Comparison of ENCODE assay signal across 25 cellular contexts in the genomic region with DNA sequence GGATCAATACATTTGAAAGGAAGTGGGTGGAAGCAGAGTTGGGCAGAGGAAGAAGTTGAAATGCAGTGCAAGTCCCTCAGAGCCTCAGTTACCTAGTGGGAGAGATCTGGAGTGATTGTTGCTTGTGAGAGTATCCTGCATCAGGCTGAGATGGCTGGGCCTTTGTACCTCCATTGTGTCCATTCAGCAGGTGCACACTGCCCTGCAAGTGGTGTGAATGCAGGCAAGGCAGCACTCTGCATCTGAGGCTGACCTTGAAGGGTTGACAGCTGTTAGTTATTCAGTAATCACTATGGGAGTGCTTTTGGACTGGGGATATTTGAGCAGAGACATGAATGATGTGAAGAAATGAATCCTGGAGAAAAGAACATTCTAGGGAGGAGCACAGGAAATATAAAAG. TPM values are rescaled to one million over a fixed set of nuclear protein-coding genes. Genes with fewer than 3 reads are reported as not detected.
DNase-seq lines count a peak whose midpoint lies in the region; ATAC-seq, FAIRE-seq and TF ChIP-seq lines count a peak whose summit lies in the region.
"Had no signal": no experiment of that assay in that cellular context is flagged by ENCODE, and none has a peak within 500 bp of the region (broad histone marks: within the 10 kb centered on the region; RNA-seq: fewer than 3 reads in every experiment).

No MANE protein-coding gene starts in this region.

- H3K27ac ChIP-seq in H1 (ENCODE audit: low read depth, low read length): no peak overlapping the region
- no peak overlapping the region for H3K27ac ChIP-seq in mesenchymal stem cell (ENCODE audit: low read length, poor library complexity, severe bottlenecking)
- no peak overlapping the region for H3K27ac ChIP-seq in osteoblast (ENCODE audit: low read depth, low read length)
- H3K27ac ChIP-seq in stomach: no peak overlapping the region
- H3K27ac ChIP-seq: 22Rv1, BLaER1, SJCRH30 had no signal

- no peak for ATAC-seq in GM18511 (IDR thresholded peaks at IDR 0.05; ENCODE audit: unreplicated experiment)
- ATAC-seq in HG03432 (IDR thresholded peaks at IDR 0.05; ENCODE audit: unreplicated experiment): no peak

- H2AK5ac ChIP-seq in H1 (ENCODE audit: low read depth, low read length) (no peak overlapping the region), mesenchymal stem cell (ENCODE audit: low read length, severe bottlenecking) (peak overlapping the region; percentile 94)

- H3K4me2 ChIP-seq in H1 (ENCODE audit: insufficient read depth in 1 of 2, low read depth in 2 of 2, low read length in 2 of 2) (no peak overlapping the region), mesenchymal stem cell (ENCODE audit: low read length, poor library complexity, severe bottlenecking) (no peak overlapping the region), osteoblast (ENCODE audit: insufficient read depth, low read length) (no peak overlapping the region)
- H3K4me2 ChIP-seq: BLaER1 had no signal

- H3K27me3 ChIP-seq in H1 (replicated peaks in 1 of 4; ENCODE audit: control insufficient read depth in 3 of 4, extremely low read depth in 1 of 4, insufficient read depth in 3 of 4, low read length in 3 of 4) (no peaks in the 10 kb centered on the region), mesenchymal stem cell (ENCODE audit: control insufficient read depth in 1 of 2, insufficient read depth in 1 of 2, low read length in 2 of 2) (no peaks in the 10 kb centered on the region), osteoblast (ENCODE audit: insufficient read depth, low read length) (no peaks in the 10 kb centered on the region), stomach (no peaks in the 10 kb centered on the region)
- H3K27me3 ChIP-seq: BLaER1, SJCRH30 had no signal

- H3K23ac ChIP-seq in H1 (ENCODE audit: insufficient read length) (no peak overlapping the region), mesenchymal stem cell (ENCODE audit: low read length in 2 of 2) (no peak overlapping the region)

- H3K4me1 ChIP-seq in H1 (replicated peaks in 1 of 4; ENCODE audit: control insufficient read depth in 3 of 4, insufficient read depth in 4 of 4, low read length in 3 of 4): peaks cover 0 to 7% (median 0%) of the 10 kb centered on the region in 4 experiments; a peak in 1 of 7 replicates
- H3K4me1 ChIP-seq in mesenchymal stem cell (ENCODE audit: control insufficient read depth, insufficient read depth, low read depth, low read length): peaks cover 7% of the 10 kb centered on the region
- peaks cover 19% of the 10 kb centered on the region for H3K4me1 ChIP-seq in osteoblast (ENCODE audit: insufficient read depth, low read length)
- peaks cover 0 to 32% (median 12%) of the 10 kb centered on the region in 4 donors for H3K4me1 ChIP-seq in stomach
- H3K4me1 ChIP-seq: SJCRH30 had no signal

- no peak for TF ChIP-seq RAD21 in H1 (IDR thresholded peaks at IDR 0.05 in 1 of 2, conservative IDR thresholded peaks at IDR 0.05 in 1 of 2; ENCODE audit: low read depth in 2 of 2, low read length in 2 of 2)

- intact Hi-C loops in stomach (cut with DNase I; ENCODE audit: low total_unique reads): no loop called here

- no peak overlapping the region for H3K18ac ChIP-seq in H1 (ENCODE audit: extremely low read depth, low read length)
- H3K18ac ChIP-seq in mesenchymal stem cell (ENCODE audit: low read depth in 1 of 2, low read length in 2 of 2): peak overlapping the region; percentile 28 to 43

- no peak for TF ChIP-seq EP300 in H1 (IDR thresholded peaks at IDR 0.05; ENCODE audit: borderline replicate concordance in 1 of 2, low read depth in 2 of 2, low read length in 2 of 2)
- TF ChIP-seq EP300 in stomach (IDR thresholded peaks at IDR 0.05): no peak

- no peak overlapping the region for H2BK12ac ChIP-seq in H1 (ENCODE audit: low read depth, low read length)
- peak overlapping the region in 1 of 2 experiments; percentile 88 for H2BK12ac ChIP-seq in mesenchymal stem cell (ENCODE audit: low read length in 2 of 2)

- POLR2A ChIA-PET in H1 (lab: Charles Lee; ENCODE audit: partially characterized antibody): no interaction called here

- no peak overlapping the region for H3K4me3 ChIP-seq in H1 (ENCODE audit: extremely low read depth in 1 of 4, insufficient read depth in 2 of 4, low read depth in 3 of 4, low read length in 4 of 4)
- no peak overlapping the region for H3K4me3 ChIP-seq in mesenchymal stem cell (ENCODE audit: insufficient read depth in 1 of 2, low read depth in 1 of 2, low read length in 2 of 2)
- no peak overlapping the region for H3K4me3 ChIP-seq in osteoblast (ENCODE audit: insufficient read depth, low read length)
- no peak overlapping the region for H3K4me3 ChIP-seq in stomach
- H3K4me3 ChIP-seq: BLaER1, SJCRH30 had no signal

- H3K79me1 ChIP-seq in H1 (ENCODE audit: low read depth, low read length): 0 out of 2 replicates have a peak, but pooled peaks cover 2% of the 10 kb centered on the region
- H3K79me1 ChIP-seq in mesenchymal stem cell (replicated peaks; ENCODE audit: low read length, poor library complexity, severe bottlenecking): peaks cover 26% of the 10 kb centered on the region

- FAIRE-seq in H1 (lab: Jason Lieb, UNC): no peak
- FAIRE-seq: G401.6, GM12892, GM18507 had no signal

- H3K36me3 ChIP-seq in H1 (ENCODE audit: control insufficient read depth in 2 of 4, insufficient read depth in 4 of 4, low read length in 3 of 4) (no peaks in the 10 kb centered on the region), mesenchymal stem cell (ENCODE audit: control insufficient read depth in 1 of 2, insufficient read depth in 2 of 2, low read depth in 1 of 2, low read length in 2 of 2) (peaks cover 0 to 15% of the 10 kb centered on the region in 2 experiments), osteoblast (ENCODE audit: insufficient read depth, low read length) (no peaks in the 10 kb centered on the region), stomach (peaks cover 0 to 8% (median 0%) of the 10 kb centered on the region in 4 donors)
- H3K36me3 ChIP-seq: BLaER1, SJCRH30 had no signal

- H3K9me3 ChIP-seq in H1 (ENCODE audit: insufficient read depth in 2 of 2, low read depth in 1 of 2, low read length in 1 of 2) (no peaks in the 10 kb centered on the region), mesenchymal stem cell (ENCODE audit: control insufficient read depth, low read length) (no peaks in the 10 kb centered on the region), osteoblast (ENCODE audit: low read depth, low read length) (no peaks in the 10 kb centered on the region), stomach (no peaks in the 10 kb centered on the region)
- H3K9me3 ChIP-seq: BLaER1, Caco-2, SJCRH30 had no signal

- no peaks in the 10 kb centered on the region for H3K23me2 ChIP-seq in H1 (ENCODE audit: low read depth, low read length)

- H4K8ac ChIP-seq in H1 (ENCODE audit: extremely low read depth, insufficient read depth, low read length) (peak overlapping the region; percentile 71; the same call in 1 of the 2 replicates), mesenchymal stem cell (ENCODE audit: low read length) (peak overlapping the region; percentile 80)

- no peak overlapping the region for H2BK120ac ChIP-seq in H1 (replicated peaks; ENCODE audit: low read depth, low read length)
- peak overlapping the region; percentile 42 for H2BK120ac ChIP-seq in mesenchymal stem cell (ENCODE audit: low read depth, low read length)

- CTCF ChIA-PET in H1 (lab: Charles Lee; ENCODE audit: partially characterized antibody): interaction anchor here (2.7 kb wide), 1 partner anchor 27 kb away, joined by 8 read pairs; the partner anchor contains the start of gene NAA50

- H2AFZ ChIP-seq in H1 (ENCODE audit: low read length): no peak overlapping the region
- no peak overlapping the region for H2AFZ ChIP-seq in mesenchymal stem cell (ENCODE audit: low read depth, low read length)
- no peak overlapping the region for H2AFZ ChIP-seq in osteoblast (ENCODE audit: low read length)

- H3K4ac ChIP-seq in H1 (replicated peaks; ENCODE audit: insufficient read length, low read depth, low read length) (no peak overlapping the region), mesenchymal stem cell (ENCODE audit: low read depth in 1 of 2, low read length in 2 of 2) (no peak overlapping the region)

- peak; percentile 3 for DNase-seq in DMS53 (lab: John Stamatoyannopoulos, UW)
- no peak for DNase-seq in DMS53 treated with DMSO at 0.1 percent for 48 hours (lab: John Stamatoyannopoulos, UW; ENCODE audit: unreplicated experiment)
- DNase-seq in H1 (ENCODE audit: low read depth in 1 of 2, low spot score in 2 of 2): no peak
- no peak for DNase-seq in mesenchymal stem cell
- DNase-seq in osteoblast (ENCODE audit: insufficient read length, low spot score, missing footprints): peak; percentile 14
- DNase-seq in stomach: no peak
- DNase-seq: ACHN; Caco-2; CD4-positive, alpha-beta memory T cell; KBM-7; NCI-H1092 treated with DMSO at 0.1 percent for 48 hours; NCI-H1436 treated with DMSO at 0.1 percent for 48 hours; NCI-H1930; NCI-H2227 treated with DMSO at 0.1 percent for 48 hours; NCI-H510A; NCI-H774; NK-92 treated with Interleukin-12 subunit alpha and Interleukin-12 subunit beta, amount 100 ng/mL, for 24 hours; SJCRH30 had no signal

- H2BK15ac ChIP-seq in H1 (ENCODE audit: low read length) (no peak overlapping the region), mesenchymal stem cell (ENCODE audit: low read depth, poor library complexity, severe bottlenecking) (no peak overlapping the region)

- no peak overlapping the region for H2BK20ac ChIP-seq in H1 (ENCODE audit: low read length)

- H3K79me2 ChIP-seq in H1 (ENCODE audit: control insufficient read depth in 1 of 2, insufficient read depth in 2 of 2, low read length in 2 of 2) (no peaks in the 10 kb centered on the region), osteoblast (ENCODE audit: insufficient read depth, low read length) (peaks cover 48% of the 10 kb centered on the region)

- no peak overlapping the region for H3K56ac ChIP-seq in H1 (replicated peaks; ENCODE audit: insufficient read length, low read depth, low read length)

- H4K20me1 ChIP-seq in H1 (replicated peaks in 1 of 2; ENCODE audit: control insufficient read depth in 1 of 2, insufficient read depth in 2 of 2, low read length in 2 of 2) (no peaks in the 10 kb centered on the region), osteoblast (ENCODE audit: insufficient read depth, low read length) (no peaks in the 10 kb centered on the region)
- H4K20me1 ChIP-seq: BLaER1 had no signal

- no peak overlapping the region for H3K14ac ChIP-seq in H1 (ENCODE audit: insufficient read length)
- peak overlapping the region in 1 of 2 experiments; percentile 99 for H3K14ac ChIP-seq in mesenchymal stem cell (ENCODE audit: low read length in 2 of 2)

- TF ChIP-seq POLR2A in H1 (IDR thresholded peaks at IDR 0.05; ENCODE audit: control extremely low read depth in 1 of 2, low read depth in 2 of 2, low read length in 2 of 2) (no peak), stomach (IDR thresholded peaks at IDR 0.05) (no peak)

- H2BK5ac ChIP-seq in H1 (ENCODE audit: low read depth, low read length) (no peak overlapping the region), mesenchymal stem cell (ENCODE audit: low read depth, low read length, poor library complexity, severe bottlenecking) (no peak overlapping the region)

- H4K5ac ChIP-seq in H1 (ENCODE audit: insufficient read length, low read depth, low read length): no peak overlapping the region

- H4K91ac ChIP-seq in H1 (replicated peaks; ENCODE audit: insufficient read length, low read length) (no peak overlapping the region), mesenchymal stem cell (ENCODE audit: low read length) (peak overlapping the region; percentile 83)

- TF ChIP-seq CTCF in H1 (IDR thresholded peaks at IDR 0.05; ENCODE audit: control extremely low read depth in 1 of 3, insufficient read depth in 1 of 3, low read depth in 1 of 3, low read length in 3 of 3) (no peak), osteoblast (IDR thresholded peaks at IDR 0.05; ENCODE audit: extremely low read depth, low read depth, low read length) (no peak), stomach (IDR thresholded peaks at IDR 0.05) (no peak)

- no peak overlapping the region for H3K9ac ChIP-seq in H1 (replicated peaks in 1 of 4; ENCODE audit: extremely low read depth in 1 of 4, low read depth in 3 of 4, low read length in 3 of 4)
- no peak overlapping the region for H3K9ac ChIP-seq in mesenchymal stem cell (ENCODE audit: low read length)
- H3K9ac ChIP-seq: BLaER1 had no signal

RNA-seq across cellular contexts. Expression of gene ATP6V1A, which starts 25.2 kb away (rescaled TPM):
- total RNA-seq in H1 (2021; fragmentation: NEBNext Ultra II Directional; extraction: Animal tissue kit (Norgen Biotek cat#: 25700)): 90.4 and 90.9 TPM in 2 replicates
- polyA plus RNA-seq in H1 (2011; rRNA removed) (9.7 and 15.4 TPM in 2 replicates), stomach (10 to 100 TPM; 11.6 to 13.3 (median 12.7) TPM)
- polyA plus RNA-seq in H1 (2011; cell fraction: cytosol; rRNA removed): 21.8 TPM
- polyA plus RNA-seq in H1 (2011; cell fraction: nucleus; rRNA removed): 7.9 TPM
- polyA plus RNA-seq in H1 (2012, experiment 1 of 2): 28.8 to 46.8 TPM (median 38.9 TPM) in 4 replicates
- polyA plus RNA-seq in H1 (2012, experiment 2 of 2): 3.2 TPM
- polyA plus RNA-seq in H1 (2013, experiment 1 of 2): 25.7 TPM
- 24.1 TPM for polyA plus RNA-seq in H1 (2013, experiment 2 of 2)
- polyA minus RNA-seq in H1 (2011; rRNA and poly(A)+ RNA removed): 72.3 and 142 TPM in 2 replicates
- polyA minus RNA-seq in H1 (2011; cell fraction: cytosol; rRNA and poly(A)+ RNA removed): 27.6 TPM
- 17.5 TPM for polyA minus RNA-seq in H1 (2011; cell fraction: nucleus; rRNA and poly(A)+ RNA removed)
- 35.5 TPM for polyA plus RNA-seq in mesenchymal stem cell (2013, experiment 1 of 2)
- polyA plus RNA-seq in mesenchymal stem cell (2013, experiment 2 of 2): 35.2 TPM
- total RNA-seq in osteoblast (140 and 166 TPM in 2 replicates), stomach (10 to 100 TPM in 4 of 5 donors, 1 to 10 TPM in 1; 4.3 to 75.6 (median 34.2) TPM)

RNA-seq across cellular contexts. Expression of gene NAA50, which starts 25.9 kb away (rescaled TPM):
- total RNA-seq in H1 (2021; fragmentation: NEBNext Ultra II Directional; extraction: Animal tissue kit (Norgen Biotek cat#: 25700)): 224 and 231 TPM in 2 replicates
- polyA plus RNA-seq in H1 (2011; rRNA removed): 46.6 and 68.4 TPM in 2 replicates
- 80.8 TPM for polyA plus RNA-seq in H1 (2011; cell fraction: cytosol; rRNA removed)
- polyA plus RNA-seq in H1 (2011; cell fraction: nucleus; rRNA removed): 105 TPM
- 111 to 190 TPM (median 143 TPM) in 4 replicates for polyA plus RNA-seq in H1 (2012, experiment 1 of 2)
- 12.6 TPM for polyA plus RNA-seq in H1 (2012, experiment 2 of 2)
- polyA plus RNA-seq in H1 (2013, experiment 1 of 2): 113 TPM
- polyA plus RNA-seq in H1 (2013, experiment 2 of 2): 119 TPM
- polyA minus RNA-seq in H1 (2011; rRNA and poly(A)+ RNA removed): 70.1 and 106 TPM in 2 replicates
- polyA minus RNA-seq in H1 (2011; cell fraction: cytosol; rRNA and poly(A)+ RNA removed): 63.0 TPM
- 116 TPM for polyA minus RNA-seq in H1 (2011; cell fraction: nucleus; rRNA and poly(A)+ RNA removed)
- polyA plus RNA-seq in mesenchymal stem cell (2013, experiment 1 of 2): 91.6 TPM
- polyA plus RNA-seq in mesenchymal stem cell (2013, experiment 2 of 2): 92.9 TPM
- total RNA-seq in osteoblast: 163 and 169 TPM in 2 replicates
- total RNA-seq in stomach: 100 to 1,000 TPM in 2 of 5 donors, 10 to 100 TPM in 3; 15.1 to 159 (median 45.1) TPM
- 10 to 100 TPM; 22.4 to 38.0 (median 36.8) TPM for polyA plus RNA-seq in stomach

Comparison
In these comparisons a context has a peak if more than half of its experiments do, and no peak if none do; other contexts are left out.
1. DNase-seq: peak in DMS53 (single experiment) and osteoblast (single experiment); none in DMS53 treated with DMSO at 0.1 percent for 48 hours (single experiment), H1 (0 of 2), mesenchymal stem cell (single experiment) and stomach (single experiment).